In genomic region chr3:30347679-30348216, GRCh38 we compare ENCODE assay signal across 9 cellular contexts.
DNase-seq lines count a peak whose midpoint lies in the region; ATAC-seq and TF ChIP-seq lines count a peak whose summit lies in the region.
"Had no signal": no experiment of that assay in that cellular context is flagged by ENCODE, and none has a peak within 500 bp of the region (broad histone marks: within the 10 kb centered on the region; RNA-seq: fewer than 3 reads in every experiment).

No MANE protein-coding gene starts in this region.

- H3K4me3 Mint-ChIP-seq in activated naive CD8-positive, alpha-beta T cell treated with anti-CD3 and anti-CD28 coated beads, Interleukin-2, amount 50 U/mL, for 24 hours: peak overlapping the region; percentile 49
- H3K4me3 Mint-ChIP-seq: dendritic cell treated with granulocyte-macrophage colony-stimulating factor and Interleukin-4, amounts not matched to agents 40 ng/mL and 50 ng/mL, for 4 days had no signal

- peak overlapping the region; percentile 36 for H2AFZ ChIP-seq in smooth muscle cell (ENCODE audit: low read depth)

- H3K4me2 ChIP-seq in smooth muscle cell: peak overlapping the region; percentile 67

- WGBS in smooth muscle cell (ENCODE audit: low lambda C conversion rate): 5% methylated on average over 1 of the region's 1 CpG

- H3K9me3 Mint-ChIP-seq in activated naive CD8-positive, alpha-beta T cell treated with anti-CD3 and anti-CD28 coated beads, Interleukin-2, amount 50 U/mL, for 24 hours: no peaks in the 10 kb centered on the region
- H3K9me3 Mint-ChIP-seq: dendritic cell treated with granulocyte-macrophage colony-stimulating factor and Interleukin-4, amounts not matched to agents 40 ng/mL and 50 ng/mL, for 4 days had no signal

- peaks cover 27% of the 10 kb centered on the region for H3K4me1 ChIP-seq in smooth muscle cell (ENCODE audit: low read depth)
- no peaks in the 10 kb centered on the region for H3K4me1 ChIP-seq in Peyer's patch

- H3K4me3 ChIP-seq in smooth muscle cell: no peak overlapping the region
- H3K4me3 ChIP-seq in Peyer's patch: no peak overlapping the region

- H3K9me3 ChIP-seq in smooth muscle cell (replicated peaks; ENCODE audit: low read depth): no peaks in the 10 kb centered on the region
- no peaks in the 10 kb centered on the region for H3K9me3 ChIP-seq in Peyer's patch

- no peaks in the 10 kb centered on the region for H4K20me1 ChIP-seq in smooth muscle cell (ENCODE audit: low read depth)

- DNase-seq in AG08395 (ENCODE audit: low spot score) (peak; percentile 84), HS-5 (ENCODE audit: low read depth) (peak; percentile 87), smooth muscle cell (lab: John Stamatoyannopoulos, UW; ENCODE audit: unreplicated experiment) (no peak), hippocampal formation (lab: John Stamatoyannopoulos, UW) (no peak), Peyer's patch (no peak), DMS153 (lab: John Stamatoyannopoulos, UW) (no peak)
- DNase-seq in activated naive CD8-positive, alpha-beta T cell treated with anti-CD3 and anti-CD28 coated beads, Interleukin-2, amount 50 U/mL, for 24 hours: no peak

- no peaks in the 10 kb centered on the region for H3K36me3 ChIP-seq in smooth muscle cell (ENCODE audit: low read depth)
- no peaks in the 10 kb centered on the region for H3K36me3 ChIP-seq in Peyer's patch

- TF ChIP-seq CTCF in smooth muscle cell (IDR thresholded peaks at IDR 0.05; ENCODE audit: borderline replicate concordance, insufficient read depth, poor library complexity, severe bottlenecking) (no peak), Peyer's patch (IDR thresholded peaks at IDR 0.05) (no peak)

- H3K4me1 Mint-ChIP-seq in activated naive CD8-positive, alpha-beta T cell treated with anti-CD3 and anti-CD28 coated beads, Interleukin-2, amount 50 U/mL, for 24 hours: peaks cover 93% of the 10 kb centered on the region

- peaks cover 2% of the 10 kb centered on the region for H3K36me3 Mint-ChIP-seq in activated naive CD8-positive, alpha-beta T cell treated with anti-CD3 and anti-CD28 coated beads, Interleukin-2, amount 50 U/mL, for 24 hours (ENCODE audit: low read depth)

- peak; percentile 42 for ATAC-seq in GM19468 (IDR thresholded peaks at IDR 0.05; ENCODE audit: extremely low read depth, unreplicated experiment)
- ATAC-seq in activated naive CD8-positive, alpha-beta T cell treated with anti-CD3 and anti-CD28 coated beads, Interleukin-2, amount 50 U/mL, for 24 hours: peak; percentile 98

- H3K27ac ChIP-seq in smooth muscle cell (ENCODE audit: low read depth) (peak overlapping the region; percentile 96), Peyer's patch (no peak overlapping the region)

- TF ChIP-seq POLR2A in Peyer's patch (IDR thresholded peaks at IDR 0.05): no peak

- H3K27me3 Mint-ChIP-seq in activated naive CD8-positive, alpha-beta T cell treated with anti-CD3 and anti-CD28 coated beads, Interleukin-2, amount 50 U/mL, for 24 hours: no peaks in the 10 kb centered on the region
- H3K27me3 Mint-ChIP-seq: dendritic cell treated with granulocyte-macrophage colony-stimulating factor and Interleukin-4, amounts not matched to agents 40 ng/mL and 50 ng/mL, for 4 days had no signal

- H3K27me3 ChIP-seq in smooth muscle cell (ENCODE audit: low read depth) (no peaks in the 10 kb centered on the region), Peyer's patch (no peaks in the 10 kb centered on the region)

- H3K79me2 ChIP-seq in smooth muscle cell (ENCODE audit: low read depth): no peaks in the 10 kb centered on the region

- H3K9ac ChIP-seq in smooth muscle cell (ENCODE audit: low read depth): peak overlapping the region; percentile 79

- peaks cover 2% of the 10 kb centered on the region for H3F3A ChIP-seq in smooth muscle cell (ENCODE audit: low read depth)

- peak overlapping the region; percentile 87 for H3K27ac Mint-ChIP-seq in activated naive CD8-positive, alpha-beta T cell treated with anti-CD3 and anti-CD28 coated beads, Interleukin-2, amount 50 U/mL, for 24 hours
- H3K27ac Mint-ChIP-seq: dendritic cell treated with granulocyte-macrophage colony-stimulating factor and Interleukin-4, amounts not matched to agents 40 ng/mL and 50 ng/mL, for 4 days had no signal

Comparison
In these comparisons a context has a peak if more than half of its experiments do, and no peak if none do; other contexts are left out.
1. DNase-seq: peak in AG08395 (single experiment) and HS-5 (single experiment); none in activated naive CD8-positive, alpha-beta T cell treated with anti-CD3 and anti-CD28 coated beads, Interleukin-2, amount 50 U/mL, for 24 hours (single experiment), smooth muscle cell (single experiment), hippocampal formation (0 of 2), Peyer's patch (0 of 3) and DMS153 (single experiment).